Comparison of ENCODE assay signal across 26 cellular contexts in the genomic region with DNA sequence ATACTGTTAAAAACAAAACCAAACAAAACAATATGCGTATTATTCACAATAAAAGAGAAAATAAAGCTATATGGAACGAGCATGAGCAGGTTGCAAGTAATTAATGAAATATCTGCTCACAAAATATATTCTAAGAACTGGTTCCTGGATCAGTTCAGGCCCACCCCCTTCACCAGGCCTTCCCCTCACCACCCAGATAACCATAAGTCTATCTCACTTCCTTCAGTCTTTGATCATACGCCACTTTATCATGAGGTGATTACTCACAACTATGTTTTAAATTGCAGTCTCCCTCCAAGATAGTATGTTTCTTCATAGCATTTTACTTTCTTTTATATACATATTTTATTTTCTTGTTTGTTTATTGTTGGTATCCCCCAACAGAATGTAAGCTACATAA.
"Had no signal": no experiment of that assay in that cellular context is flagged by ENCODE, and none has a peak within 500 bp of the region (broad histone marks: within the 10 kb centered on the region; RNA-seq: fewer than 3 reads in every experiment).

No MANE protein-coding gene starts in this region.

- DNase-seq: kidney glomerular epithelial cell; left colon; left lung; lower lobe of right lung; mammary epithelial cell; mesenchymal stem cell; naive thymus-derived CD8-positive, alpha-beta T cell; nucleus accumbens; pancreas; posterior cingulate gyrus; retina; right cardiac atrium; stimulated activated CD4-positive, alpha-beta T cell treated with anti-CD3 and anti-CD28 coated beads, Interleukin-12 subunit alpha, Interleukin-12 subunit beta, amount 100 ng/mL, for 4 hours; stimulated activated CD4-positive, alpha-beta T cell treated with anti-CD3 and anti-CD28 coated beads, Interleukin-15, amount 100 ng/mL, for 24 hours; stimulated activated CD4-positive, alpha-beta T cell treated with anti-CD3 and anti-CD28 coated beads, Interleukin-2, amount 100 ng/mL, for 24 hours; stimulated activated CD4-positive, alpha-beta T cell treated with anti-CD3 and anti-CD28 coated beads, Interleukin-4, amount 100 ng/mL, for 1 hour; stimulated activated naive B cell treated with anti-CD40 and anti-IgM and Interleukin-4, amounts not matched to agents 10 μg/mL and 1 μg/mL and 100 μg/mL, for 72 hours; stimulated activated naive CD8-positive, alpha-beta T cell treated with anti-CD3 and anti-CD28 coated beads, Interleukin-15, Interleukin-2, amounts not matched to agents 100 U/mL and 50 U/mL, for 24 hours; stomach; testis; thyroid gland; transverse colon; upper lobe of left lung had no signal

- H3K4me3 Mint-ChIP-seq: naive thymus-derived CD8-positive, alpha-beta T cell; nephron; neural crest cell; stimulated activated naive B cell treated with anti-CD40 and anti-IgM and Interleukin-4, amounts not matched to agents 10 μg/mL and 1 μg/mL and 100 μg/mL, for 72 hours had no signal

- H3K27ac Mint-ChIP-seq: naive thymus-derived CD8-positive, alpha-beta T cell; stimulated activated naive B cell treated with anti-CD40 and anti-IgM and Interleukin-4, amounts not matched to agents 10 μg/mL and 1 μg/mL and 100 μg/mL, for 72 hours had no signal

- H3K9me3 Mint-ChIP-seq: nephron; neural crest cell; stimulated activated naive B cell treated with anti-CD40 and anti-IgM and Interleukin-4, amounts not matched to agents 10 μg/mL and 1 μg/mL and 100 μg/mL, for 72 hours had no signal

- ATAC-seq: left colon; left lung; lower lobe of right lung; naive thymus-derived CD8-positive, alpha-beta T cell; pancreas; right cardiac atrium; sciatic nerve; stimulated activated naive B cell treated with anti-CD40 and anti-IgM and Interleukin-4, amounts not matched to agents 10 μg/mL and 1 μg/mL and 100 μg/mL, for 72 hours; stimulated activated naive CD8-positive, alpha-beta T cell treated with anti-CD3 and anti-CD28 coated beads, Interleukin-15, Interleukin-2, amounts not matched to agents 100 U/mL and 50 U/mL, for 24 hours had no signal

- H3K4me1 Mint-ChIP-seq: naive thymus-derived CD8-positive, alpha-beta T cell; neural crest cell; stimulated activated naive B cell treated with anti-CD40 and anti-IgM and Interleukin-4, amounts not matched to agents 10 μg/mL and 1 μg/mL and 100 μg/mL, for 72 hours had no signal

- H3K36me3 Mint-ChIP-seq: naive thymus-derived CD8-positive, alpha-beta T cell; stimulated activated naive B cell treated with anti-CD40 and anti-IgM and Interleukin-4, amounts not matched to agents 10 μg/mL and 1 μg/mL and 100 μg/mL, for 72 hours had no signal

- H3K27me3 Mint-ChIP-seq: stimulated activated naive B cell treated with anti-CD40 and anti-IgM and Interleukin-4, amounts not matched to agents 10 μg/mL and 1 μg/mL and 100 μg/mL, for 72 hours had no signal
